9 cellular contexts compared by ENCODE assay signal in genomic region chr4:145956288-145956890, GRCh38. TPM values are rescaled to one million over a fixed set of nuclear protein-coding genes. Genes with fewer than 3 reads are reported as not detected.
DNase-seq lines count a peak whose midpoint lies in the region; ATAC-seq, FAIRE-seq and TF ChIP-seq lines count a peak whose summit lies in the region.
"Had no signal": no experiment of that assay in that cellular context is flagged by ENCODE, and none has a peak within 500 bp of the region (broad histone marks: within the 10 kb centered on the region; RNA-seq: fewer than 3 reads in every experiment).

No MANE protein-coding gene starts in this region.

- no peak overlapping the region for H3K4me3 ChIP-seq in CD8-positive, alpha-beta memory T cell (ENCODE audit: low read length)
- H3K4me3 ChIP-seq in fibroblast of villous mesenchyme (ENCODE audit: low read depth, low read length) (no peak overlapping the region), small intestine (ENCODE audit: low read depth in 1 of 2, low read length in 2 of 2) (no peak overlapping the region)
- H3K4me3 ChIP-seq: skin epidermis had no signal

- H3K9me3 Mint-ChIP-seq in CD8-positive, alpha-beta memory T cell = no peaks in the 10 kb centered on the region
- H3K9me3 Mint-ChIP-seq in WTC11 = no peaks in the 10 kb centered on the region

- no peak overlapping the region for H3K4me3 Mint-ChIP-seq in CD8-positive, alpha-beta memory T cell
- H3K4me3 Mint-ChIP-seq in WTC11 = no peak overlapping the region

- no peaks in the 10 kb centered on the region for H3K9me3 ChIP-seq in CD8-positive, alpha-beta memory T cell (ENCODE audit: low read length)
- H3K9me3 ChIP-seq in small intestine (ENCODE audit: control insufficient read depth, low read depth) = no peaks in the 10 kb centered on the region

- no peak overlapping the region for H3K27ac ChIP-seq in CD8-positive, alpha-beta memory T cell (ENCODE audit: low read depth, low read length)
- H3K27ac ChIP-seq in small intestine (ENCODE audit: low read depth in 1 of 2, low read length in 1 of 2) = no peak overlapping the region
- H3K27ac ChIP-seq: skin epidermis had no signal

- H3K36me3 ChIP-seq in CD8-positive, alpha-beta memory T cell (ENCODE audit: insufficient read depth, low read length) = no peaks in the 10 kb centered on the region
- H3K36me3 ChIP-seq in small intestine (ENCODE audit: control insufficient read depth in 2 of 2, insufficient read depth in 2 of 2, low read length in 2 of 2) = no peaks in the 10 kb centered on the region

- CTCF ChIA-PET in CD8-positive, alpha-beta memory T cell (lab: Charles Lee) = interaction anchor here (0.9 to 1.7 kb wide), 4 partner anchors 11 to 21 kb away, joined by 3 to 6 read pairs (median 4); partner anchors contain the start of gene ZNF827
- CTCF ChIA-PET in WTC11 (lab: Charles Lee) = no interaction called here

- no peaks in the 10 kb centered on the region for H3K4me1 ChIP-seq in CD8-positive, alpha-beta memory T cell (ENCODE audit: insufficient read depth, low read length)
- no peaks in the 10 kb centered on the region for H3K4me1 ChIP-seq in small intestine (ENCODE audit: control insufficient read depth in 2 of 2, insufficient read depth in 1 of 2, low read depth in 1 of 2, low read length in 1 of 2)

- DNase-seq in CD8-positive, alpha-beta memory T cell = peak in 4 of 5 donors; percentile 7 to 47 (median 24)
- DNase-seq in WTC11 (ENCODE audit: low spot score) = peak; percentile 49
- DNase-seq in fibroblast of villous mesenchyme (ENCODE audit: low read depth) = peak; percentile 37
- peak; percentile 43 for DNase-seq in small intestine
- no peak for DNase-seq in activated effector memory CD4-positive, alpha-beta T cell treated with anti-CD3 and anti-CD28 coated beads, Interleukin-2, amount 50 U/mL, for 16 hours
- no peak for DNase-seq in T1000 (lab: John Stamatoyannopoulos, UW)

- FAIRE-seq in small intestine (lab: Jason Lieb, UNC) = no peak

- H3K27me3 Mint-ChIP-seq in CD8-positive, alpha-beta memory T cell = peaks cover 3 to 6% of the 10 kb centered on the region in 2 donors
- no peaks in the 10 kb centered on the region; the same call in 1 of the 2 replicates for H3K27me3 Mint-ChIP-seq in WTC11 (ENCODE audit: low read depth)

- H3K27me3 ChIP-seq in CD8-positive, alpha-beta memory T cell (ENCODE audit: insufficient read depth, low read length, poor library complexity, severe bottlenecking) = no peaks in the 10 kb centered on the region
- no peaks in the 10 kb centered on the region for H3K27me3 ChIP-seq in small intestine (ENCODE audit: control insufficient read depth in 2 of 2, insufficient read depth in 2 of 2, low read length in 2 of 2)

- H3K36me3 Mint-ChIP-seq in CD8-positive, alpha-beta memory T cell = peaks cover 0 to 4% (median 0%) of the 10 kb centered on the region in 3 donors
- no peaks in the 10 kb centered on the region for H3K36me3 Mint-ChIP-seq in WTC11

- TF ChIP-seq CTCF in LNCAP (IDR thresholded peaks at IDR 0.05) = peak; percentile 81
- peak; percentile 56 for TF ChIP-seq CTCF in WTC11 (IDR thresholded peaks at IDR 0.05)
- TF ChIP-seq CTCF in fibroblast of villous mesenchyme (IDR thresholded peaks at IDR 0.05; ENCODE audit: insufficient read depth, low read depth, low read length) = peak; percentile 82

- POLR2A ChIA-PET in CD8-positive, alpha-beta memory T cell (lab: Charles Lee) = no interaction called here
- POLR2A ChIA-PET in WTC11 (lab: Charles Lee) = no interaction called here

- no peaks in the 10 kb centered on the region for H3K4me1 Mint-ChIP-seq in CD8-positive, alpha-beta memory T cell
- H3K4me1 Mint-ChIP-seq in WTC11 = peaks cover 11% of the 10 kb centered on the region

- ATAC-seq in GM18861 (IDR thresholded peaks at IDR 0.05; ENCODE audit: unreplicated experiment) (peak; percentile 54), WTC11 (peak; percentile 87)

- H3K27ac Mint-ChIP-seq in CD8-positive, alpha-beta memory T cell = peak overlapping the region in 1 of 8 donors; percentile 8
- no peak overlapping the region for H3K27ac Mint-ChIP-seq in WTC11

- WGBS in small intestine, 3 donors = 44 to 52% (median 45%) methylated on average over 3 of the region's 3 CpGs

TF ChIP-seq in WTC11, 78 proteins besides CTCF, POLR2A, EP300 and RAD21 (continues in another document):
- no peak for TF ChIP-seq TEAD1 (CRISPR knock-in tag; IDR thresholded peaks at IDR 0.05)
- no peak for TF ChIP-seq ZNF263 (CRISPR knock-in tag; IDR thresholded peaks at IDR 0.05; ENCODE audit: low read depth)
- no peak for TF ChIP-seq STAT6 (CRISPR knock-in tag; conservative IDR thresholded peaks at IDR 0.05; ENCODE audit: low read depth)
- no peak for TF ChIP-seq NR1H2 (CRISPR knock-in tag; IDR thresholded peaks at IDR 0.05)
- no peak for TF ChIP-seq ZNF532 (CRISPR knock-in tag; IDR thresholded peaks at IDR 0.05; ENCODE audit: borderline replicate concordance)
- no peak for TF ChIP-seq SMAD4 (CRISPR knock-in tag; IDR thresholded peaks at IDR 0.05)
- TF ChIP-seq ZNF416 (CRISPR knock-in tag; IDR thresholded peaks at IDR 0.05) = no peak
- TF ChIP-seq RORB (CRISPR knock-in tag; IDR thresholded peaks at IDR 0.05) = no peak
- no peak for TF ChIP-seq NFYB (CRISPR knock-in tag; conservative IDR thresholded peaks at IDR 0.05; ENCODE audit: low read depth)
- TF ChIP-seq JAZF1 (CRISPR knock-in tag; IDR thresholded peaks at IDR 0.05) = no peak
- TF ChIP-seq ESRRA (CRISPR knock-in tag; IDR thresholded peaks at IDR 0.05; ENCODE audit: borderline replicate concordance) = no peak

RNA-seq across cellular contexts. Expression of gene ZNF827, which starts 17.8 kb away (rescaled TPM):
- 10 to 100 TPM; 32.2 to 32.5 TPM for total RNA-seq in CD8-positive, alpha-beta memory T cell
- 6.9 TPM for polyA plus RNA-seq in CD8-positive, alpha-beta memory T cell
- total RNA-seq in WTC11 (2021) = 25.0 to 26.8 TPM (median 25.6 TPM) in 3 replicates
- total RNA-seq in fibroblast of villous mesenchyme = 9.1 and 12.9 TPM in 2 replicates
- 1 to 10 TPM; 3.5 to 7.8 (median 7.1) TPM for polyA plus RNA-seq in small intestine

Comparison
In these comparisons a context has a peak if more than half of its experiments do, and no peak if none do; other contexts are left out.
1. DNase-seq: peak in CD8-positive, alpha-beta memory T cell (4 of 5), WTC11 (single experiment), fibroblast of villous mesenchyme (single experiment) and small intestine (single experiment); none in activated effector memory CD4-positive, alpha-beta T cell treated with anti-CD3 and anti-CD28 coated beads, Interleukin-2, amount 50 U/mL, for 16 hours (single experiment) and T1000 (single experiment).
2. Peak in every context shown above with its lines, with median percentiles within 50 percentile points of each other: CTCF ChIP-seq.